In the genomic region with DNA sequence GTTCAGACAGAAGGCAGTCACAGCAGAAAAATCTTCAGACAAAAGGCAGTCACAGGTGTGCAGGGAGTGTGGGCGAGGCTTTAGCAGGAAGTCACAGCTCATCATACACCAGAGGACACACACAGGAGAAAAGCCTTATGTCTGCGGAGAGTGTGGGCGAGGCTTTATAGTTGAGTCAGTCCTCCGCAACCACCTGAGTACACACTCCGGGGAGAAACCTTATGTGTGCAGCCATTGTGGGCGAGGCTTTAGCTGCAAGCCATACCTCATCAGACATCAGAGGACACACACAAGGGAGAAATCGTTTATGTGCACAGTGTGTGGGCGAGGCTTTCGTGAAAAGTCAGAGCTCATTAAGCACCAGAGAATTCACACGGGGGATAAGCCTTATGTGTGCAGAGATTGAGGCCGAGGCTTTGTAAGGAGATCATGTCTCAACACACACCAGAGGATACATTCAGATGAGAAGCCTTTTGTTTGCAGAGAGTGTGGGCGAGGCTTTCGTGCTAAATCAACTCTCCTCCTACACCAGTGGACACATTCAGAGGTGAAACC, we compare ENCODE assay signal across 8 cellular contexts. TPM values are rescaled to one million over a fixed set of nuclear protein-coding genes. Genes with fewer than 3 reads are reported as not detected.
DNase-seq lines count a peak whose midpoint lies in the region; ATAC-seq, FAIRE-seq and TF ChIP-seq lines count a peak whose summit lies in the region.

No MANE protein-coding gene starts in this region.

- H3K36me3 ChIP-seq in WERI-Rb-1 (peaks cover 19% of the 10 kb centered on the region), bronchial epithelial cell (ENCODE audit: control insufficient read depth, insufficient read depth, low read length) (no peaks in the 10 kb centered on the region)

- H3K4me3 ChIP-seq in WERI-Rb-1 (ENCODE audit: low read depth, low read length) (peak overlapping the region; percentile 26), bronchial epithelial cell (ENCODE audit: low read depth, low read length) (no peak overlapping the region), skin epidermis (peak overlapping the region in 1 of 7 experiments; percentile 16)

- DNase-seq in GM13976 (ENCODE audit: low spot score) (peak; percentile 46), WERI-Rb-1 (peak; percentile 69), bronchial epithelial cell (ENCODE audit: low read depth) (peak; percentile 99), iPS-NIHi7 (ENCODE audit: extremely low spot score) (no peak)
- no peak for DNase-seq in NK-92 treated with Interleukin-12 subunit alpha and Interleukin-12 subunit beta, amount 100 ng/mL, for 24 hours (lab: John Stamatoyannopoulos, UW)

- FAIRE-seq in bronchial epithelial cell (lab: Jason Lieb, UNC) = peak; percentile 100

- no peaks in the 10 kb centered on the region for H3K9me3 ChIP-seq in WERI-Rb-1 (ENCODE audit: severe bottlenecking)

- ATAC-seq in GM18511 (IDR thresholded peaks at IDR 0.05; ENCODE audit: unreplicated experiment) (no peak), HG03457 (IDR thresholded peaks at IDR 0.05; ENCODE audit: unreplicated experiment) (no peak)

- H3K27me3 ChIP-seq in WERI-Rb-1 (ENCODE audit: insufficient read depth, low read depth, severe bottlenecking) = no peaks in the 10 kb centered on the region
- no peaks in the 10 kb centered on the region for H3K27me3 ChIP-seq in bronchial epithelial cell (ENCODE audit: control insufficient read depth, insufficient read depth, low read length)

- H3K27ac ChIP-seq in WERI-Rb-1 = peak overlapping the region; percentile 83
- H3K27ac ChIP-seq in skin epidermis = peak overlapping the region in 20 of 21 experiments; percentile 60 to 90 (median 82)

- in situ Hi-C loops in GM13976 (cut with MboI; ENCODE audit: low sequenced_read_pairs, unreplicated experiment) = no loop called here

- TF ChIP-seq CTCF in GM13976 (IDR thresholded peaks at IDR 0.05; ENCODE audit: borderline replicate concordance, control extremely low read depth, extremely low read depth, insufficient read depth, missing control alignments) (no peak), WERI-Rb-1 (IDR thresholded peaks at IDR 0.05; ENCODE audit: low read depth, low read length) (no peak), bronchial epithelial cell (IDR thresholded peaks at IDR 0.05; ENCODE audit: insufficient read depth, low read length, severe bottlenecking) (no peak)

RNA-seq across cellular contexts. Expression of a gene that starts 27.6 kb away (rescaled TPM):
- 3.7 and 5.8 TPM in 2 replicates for total RNA-seq in bronchial epithelial cell

RNA-seq across cellular contexts. Expression of a gene that starts 32.7 kb away (rescaled TPM):
- total RNA-seq in bronchial epithelial cell = 31.7 and 40.8 TPM in 2 replicates

RNA-seq across cellular contexts. Expression of a gene that starts 45.2 kb away (rescaled TPM):
- total RNA-seq in bronchial epithelial cell = 11.3 and 22.1 TPM in 2 replicates

Comparison
In these comparisons a context has a peak if more than half of its experiments do, and no peak if none do; other contexts are left out.
1. DNase-seq: peak in GM13976 (single experiment), WERI-Rb-1 (single experiment) and bronchial epithelial cell (single experiment); none in NK-92 treated with Interleukin-12 subunit alpha and Interleukin-12 subunit beta, amount 100 ng/mL, for 24 hours (single experiment) and iPS-NIHi7 (single experiment).